9 cellular contexts compared by ENCODE assay signal in genomic region chr6:161748535-161749386, GRCh38.
DNase-seq lines count a peak whose midpoint lies in the region; ATAC-seq, FAIRE-seq and TF ChIP-seq lines count a peak whose summit lies in the region.
"Had no signal": no experiment of that assay in that cellular context is flagged by ENCODE, and none has a peak within 500 bp of the region (broad histone marks: within the 10 kb centered on the region; RNA-seq: fewer than 3 reads in every experiment).

No MANE protein-coding gene starts in this region.

- no peaks in the 10 kb centered on the region for H3K36me3 ChIP-seq in keratinocyte (ENCODE audit: control insufficient read depth in 2 of 2, extremely low read depth in 1 of 2, insufficient read depth in 2 of 2, low read length in 2 of 2)
- no peaks in the 10 kb centered on the region for H3K36me3 ChIP-seq in testis (ENCODE audit: low read depth, missing control alignments)

- no peaks in the 10 kb centered on the region for H3K27me3 ChIP-seq in keratinocyte (ENCODE audit: control insufficient read depth, extremely low read depth, insufficient read depth, low read length)
- H3K27me3 ChIP-seq in testis: no peaks in the 10 kb centered on the region

- H3K27ac Mint-ChIP-seq in activated CD4-positive, alpha-beta memory T cell treated with anti-CD3 and anti-CD28 coated beads, Interleukin-2, amount 10 ng/mL, durations not matched to agents 7 days and 5 days: no peak overlapping the region
- H3K27ac Mint-ChIP-seq: IgD-negative memory B cell had no signal

- 77 to 78% methylated on average over 18 of the region's 18 CpGs for WGBS in testis, 2 donors

- H3K79me2 ChIP-seq in keratinocyte (ENCODE audit: control insufficient read depth, insufficient read depth, low read length): no peaks in the 10 kb centered on the region

- no peak overlapping the region for H2AFZ ChIP-seq in keratinocyte (ENCODE audit: control insufficient read depth, low read length)

- peak; percentile 3 for DNase-seq in EL
- peak; percentile 25 for DNase-seq in HK-2 (ENCODE audit: unreplicated experiment)
- peak; percentile 20 for DNase-seq in activated CD4-positive, alpha-beta memory T cell treated with anti-CD3 and anti-CD28 coated beads, Interleukin-2, amount 10 ng/mL, durations not matched to agents 7 days and 5 days
- DNase-seq in keratinocyte (ENCODE audit: low read depth, low spot score): no peak
- peak; percentile 63 for DNase-seq in testis
- DNase-seq in posterior vena cava (ENCODE audit: low spot score): no peak
- no peak for DNase-seq in HPDE6-E6E7 (ENCODE audit: extremely low spot score)

- H3K9me1 ChIP-seq in keratinocyte (ENCODE audit: control insufficient read depth, extremely low read depth, insufficient read depth, low read length): no peaks in the 10 kb centered on the region

- no peaks in the 10 kb centered on the region for H3K4me1 Mint-ChIP-seq in activated CD4-positive, alpha-beta memory T cell treated with anti-CD3 and anti-CD28 coated beads, Interleukin-2, amount 10 ng/mL, durations not matched to agents 7 days and 5 days
- H3K4me1 Mint-ChIP-seq: IgD-negative memory B cell had no signal

- no peak overlapping the region for H3K27ac ChIP-seq in keratinocyte (ENCODE audit: control insufficient read depth, insufficient read depth, low read length)
- no peak overlapping the region for H3K27ac ChIP-seq in testis

- no peaks in the 10 kb centered on the region for H4K20me1 ChIP-seq in keratinocyte (ENCODE audit: control insufficient read depth, extremely low read depth, insufficient read depth, low read length)

- FAIRE-seq in keratinocyte (lab: Jason Lieb, UNC): no peak

- ATAC-seq in GM18511 (IDR thresholded peaks at IDR 0.05; ENCODE audit: unreplicated experiment): no peak

- no peaks in the 10 kb centered on the region for H3K9me3 Mint-ChIP-seq in activated CD4-positive, alpha-beta memory T cell treated with anti-CD3 and anti-CD28 coated beads, Interleukin-2, amount 10 ng/mL, durations not matched to agents 7 days and 5 days

- intact Hi-C loops in testis (cut with DNase I; ENCODE audit: low total_unique reads) (no loop called here), posterior vena cava (cut with DNase I) (no loop called here)

- H3K4me3 ChIP-seq in keratinocyte (ENCODE audit: control insufficient read depth in 2 of 3, extremely low read depth in 1 of 3, insufficient read depth in 2 of 3, low read depth in 1 of 3, low read length in 3 of 3): no peak overlapping the region
- no peak overlapping the region for H3K4me3 ChIP-seq in testis

- H3K9me3 ChIP-seq in keratinocyte (ENCODE audit: control insufficient read depth, low read depth, low read length) (no peaks in the 10 kb centered on the region), testis (no peaks in the 10 kb centered on the region)

- dilution Hi-C loops in keratinocyte (cut with MboI; ENCODE audit: extremely low pct_ligation_motif_present, low sequenced_read_pairs): no loop called here

- H3K4me2 ChIP-seq in keratinocyte (ENCODE audit: control insufficient read depth, extremely low read depth, insufficient read depth, low read depth, low read length): no peak overlapping the region

- POLR2A ChIA-PET in activated CD4-positive, alpha-beta memory T cell treated with anti-CD3 and anti-CD28 coated beads, Interleukin-2, amount 10 ng/mL, durations not matched to agents 7 days and 5 days (lab: Charles Lee): no interaction called here

- H3K4me1 ChIP-seq in keratinocyte (ENCODE audit: control insufficient read depth, extremely low read depth, insufficient read depth, low read length): no peaks in the 10 kb centered on the region
- no peaks in the 10 kb centered on the region for H3K4me1 ChIP-seq in testis

- H3K9ac ChIP-seq in keratinocyte (ENCODE audit: control insufficient read depth, extremely low read depth, insufficient read depth, low read length): no peak overlapping the region

- TF ChIP-seq POLR2A in testis (IDR thresholded peaks at IDR 0.05): no peak

- H3K4me3 Mint-ChIP-seq in activated CD4-positive, alpha-beta memory T cell treated with anti-CD3 and anti-CD28 coated beads, Interleukin-2, amount 10 ng/mL, durations not matched to agents 7 days and 5 days: no peak overlapping the region
- H3K4me3 Mint-ChIP-seq: IgD-negative memory B cell had no signal

- no peaks in the 10 kb centered on the region for H3K36me3 Mint-ChIP-seq in activated CD4-positive, alpha-beta memory T cell treated with anti-CD3 and anti-CD28 coated beads, Interleukin-2, amount 10 ng/mL, durations not matched to agents 7 days and 5 days (ENCODE audit: low read depth)
- H3K36me3 Mint-ChIP-seq: IgD-negative memory B cell had no signal

- TF ChIP-seq CTCF in keratinocyte (optimal IDR thresholded peaks at IDR 0.05 in 1 of 3, IDR thresholded peaks at IDR 0.05 in 1 of 3, conservative IDR thresholded peaks at IDR 0.05 in 1 of 3; ENCODE audit: extremely low read depth in 1 of 3, insufficient read depth in 2 of 3, low read length in 3 of 3) (peak; percentile 37 to 53 (median 49)), testis (IDR thresholded peaks at IDR 0.05) (peak in 2 of 3 experiments; percentile 9 to 37)

- CTCF ChIA-PET in activated CD4-positive, alpha-beta memory T cell treated with anti-CD3 and anti-CD28 coated beads, Interleukin-2, amount 10 ng/mL, durations not matched to agents 7 days and 5 days (lab: Charles Lee): interaction anchor here (0.6 kb wide), 2 partner anchors 60 to 123 kb away, joined by 3 read pairs; no protein-coding TSS in a partner anchor

- no peaks in the 10 kb centered on the region for H3K27me3 Mint-ChIP-seq in activated CD4-positive, alpha-beta memory T cell treated with anti-CD3 and anti-CD28 coated beads, Interleukin-2, amount 10 ng/mL, durations not matched to agents 7 days and 5 days
- H3K27me3 Mint-ChIP-seq: IgD-negative memory B cell had no signal

Comparison
In these comparisons a context has a peak if more than half of its experiments do, and no peak if none do; other contexts are left out.
1. DNase-seq: peak in EL (single experiment), HK-2 (single experiment), activated CD4-positive, alpha-beta memory T cell treated with anti-CD3 and anti-CD28 coated beads, Interleukin-2, amount 10 ng/mL, durations not matched to agents 7 days and 5 days (single experiment) and testis (single experiment); none in keratinocyte (single experiment), posterior vena cava (single experiment) and HPDE6-E6E7 (single experiment).